ENCODE assay signal across 10 cellular contexts in genomic region chr2:30410217-30410616, GRCh38. TPM values are rescaled to one million over a fixed set of nuclear protein-coding genes. Genes with fewer than 3 reads are reported as not detected.
A peak's percentile ranks its signal among the peaks of the same experiment; 100 is the strongest.
DNase-seq lines count a peak whose midpoint lies in the region; ATAC-seq and TF ChIP-seq lines count a peak whose summit lies in the region.
"Had no signal": no experiment of that assay in that cellular context is flagged by ENCODE, and none has a peak within 500 bp of the region (broad histone marks: within the 10 kb centered on the region; RNA-seq: fewer than 3 reads in every experiment).

No MANE protein-coding gene starts in this region.

- H3K4me3 ChIP-seq in hepatocyte (no peak overlapping the region), aorta (ENCODE audit: low read length in 2 of 2) (no peak overlapping the region)

- no peak overlapping the region for H3K4me2 ChIP-seq in hepatocyte

- no peaks in the 10 kb centered on the region for H3K36me3 ChIP-seq in hepatocyte (replicated peaks; ENCODE audit: insufficient read depth, low read depth)
- no peaks in the 10 kb centered on the region for H3K36me3 ChIP-seq in aorta (ENCODE audit: control insufficient read depth in 1 of 2, insufficient read depth in 2 of 2, low read length in 1 of 2)

- H3K79me2 ChIP-seq in hepatocyte = no peaks in the 10 kb centered on the region

- H3K27ac ChIP-seq in hepatocyte (peak overlapping the region; percentile 69), aorta (ENCODE audit: low read depth in 1 of 2, low read length in 2 of 2) (peak overlapping the region; percentile 7 to 55)

- no peak for ATAC-seq in aorta (ENCODE audit: low FRiP score)

- H2AFZ ChIP-seq in hepatocyte = no peak overlapping the region

- 63% methylated on average over 2 of the region's 2 CpGs for WGBS in hepatocyte (ENCODE audit: low lambda C conversion rate, missing lambda C conversion rate)
- 56 to 61% methylated on average over 2 of the region's 2 CpGs for WGBS in aorta, 2 donors

- in situ Hi-C loops in KBM-7 (cut with MboI; ENCODE audit: low pct_unique_long_range_greater_than_20kb, low sequenced_read_pairs) = no loop called here

- peak; percentile 21 for DNase-seq in stimulated activated CD4-positive, alpha-beta T cell treated with anti-CD3 and anti-CD28 coated beads, Interleukin-2, amount 100 ng/mL, for 4 hours (ENCODE audit: low read depth)
- no peak for DNase-seq in stimulated activated CD4-positive, alpha-beta T cell treated with anti-CD3 and anti-CD28 coated beads, Interleukin-4, amount 100 ng/mL, for 1 hour
- DNase-seq in activated CD4-positive, alpha-beta memory T cell treated with anti-CD3 and anti-CD28 coated beads for 36 hours = peak; percentile 29
- DNase-seq in hepatocyte (ENCODE audit: low spot score) (no peak), aorta (no peak), pons (ENCODE audit: low spot score) (no peak), KBM-7 (no peak), activated gamma-delta T cell treated with Interleukin-2 at 50 U/mL for 16 hours (no peak)
- DNase-seq: effector CD8-positive, alpha-beta T cell had no signal

- intact Hi-C loops in activated CD4-positive, alpha-beta memory T cell treated with anti-CD3 and anti-CD28 coated beads for 36 hours (cut with micrococcal nuclease) = loop anchor here (1.0 to 2.0 kb wide), 3 partner anchors 12 to 38 kb away; no protein-coding TSS in a partner anchor
- intact Hi-C loops in aorta (cut with DNase I) = loop anchor here in 1 of 2 donors (5.0 kb wide), 1 partner anchor 93 kb away; no protein-coding TSS in a partner anchor

- no peaks in the 10 kb centered on the region for H3K27me3 Mint-ChIP-seq in activated CD4-positive, alpha-beta memory T cell treated with anti-CD3 and anti-CD28 coated beads for 36 hours
- H3K27me3 Mint-ChIP-seq: stimulated activated memory B cell treated with anti-CD40 and anti-IgM and Interleukin-4, amounts not matched to agents 10 μg/mL and 1 μg/mL and 100 μg/mL, for 72 hours had no signal

- peak overlapping the region; percentile 69 for H3K27ac Mint-ChIP-seq in activated CD4-positive, alpha-beta memory T cell treated with anti-CD3 and anti-CD28 coated beads for 36 hours
- H3K27ac Mint-ChIP-seq: stimulated activated memory B cell treated with anti-CD40 and anti-IgM and Interleukin-4, amounts not matched to agents 10 μg/mL and 1 μg/mL and 100 μg/mL, for 72 hours had no signal

- H3K9me3 ChIP-seq in hepatocyte (ENCODE audit: low read depth) (no peaks in the 10 kb centered on the region), aorta (ENCODE audit: control insufficient read depth, low read length) (no peaks in the 10 kb centered on the region)

- H4K20me1 ChIP-seq in hepatocyte (ENCODE audit: insufficient read depth, poor library complexity, severe bottlenecking) = no peaks in the 10 kb centered on the region

- no peak overlapping the region for H3K4me3 Mint-ChIP-seq in activated CD4-positive, alpha-beta memory T cell treated with anti-CD3 and anti-CD28 coated beads for 36 hours
- H3K4me3 Mint-ChIP-seq: stimulated activated memory B cell treated with anti-CD40 and anti-IgM and Interleukin-4, amounts not matched to agents 10 μg/mL and 1 μg/mL and 100 μg/mL, for 72 hours had no signal

- no peak for TF ChIP-seq CTCF in hepatocyte (IDR thresholded peaks at IDR 0.05; ENCODE audit: poor library complexity)

- peaks cover 18% of the 10 kb centered on the region for H3K4me1 ChIP-seq in hepatocyte (ENCODE audit: insufficient read depth)
- H3K4me1 ChIP-seq in aorta (ENCODE audit: control insufficient read depth in 1 of 2, insufficient read depth in 2 of 2, low read length in 2 of 2) = peaks cover 7 to 13% of the 10 kb centered on the region in 2 donors

- H3K27me3 ChIP-seq in hepatocyte (no peaks in the 10 kb centered on the region), aorta (ENCODE audit: control insufficient read depth in 1 of 2, insufficient read depth in 2 of 2, low read length in 1 of 2) (no peaks in the 10 kb centered on the region)

- H3K9me2 ChIP-seq in hepatocyte (replicated peaks; ENCODE audit: insufficient read depth) = no peaks in the 10 kb centered on the region

- H3K4me1 Mint-ChIP-seq in activated CD4-positive, alpha-beta memory T cell treated with anti-CD3 and anti-CD28 coated beads for 36 hours (ENCODE audit: low read depth) = peaks cover 37% of the 10 kb centered on the region

- POLR2A ChIA-PET in activated CD4-positive, alpha-beta memory T cell treated with anti-CD3 and anti-CD28 coated beads for 36 hours (lab: Charles Lee) = interaction anchor here (0.7 to 1.2 kb wide), 4 partner anchors 11 to 175 kb away, joined by 3 to 4 read pairs (median 4); no protein-coding TSS in a partner anchor

- no peaks in the 10 kb centered on the region for H3K9me3 Mint-ChIP-seq in activated CD4-positive, alpha-beta memory T cell treated with anti-CD3 and anti-CD28 coated beads for 36 hours
- H3K9me3 Mint-ChIP-seq: stimulated activated memory B cell treated with anti-CD40 and anti-IgM and Interleukin-4, amounts not matched to agents 10 μg/mL and 1 μg/mL and 100 μg/mL, for 72 hours had no signal

- no peaks in the 10 kb centered on the region for H3K36me3 Mint-ChIP-seq in activated CD4-positive, alpha-beta memory T cell treated with anti-CD3 and anti-CD28 coated beads for 36 hours
- H3K36me3 Mint-ChIP-seq: stimulated activated memory B cell treated with anti-CD40 and anti-IgM and Interleukin-4, amounts not matched to agents 10 μg/mL and 1 μg/mL and 100 μg/mL, for 72 hours had no signal

- CTCF ChIA-PET in activated CD4-positive, alpha-beta memory T cell treated with anti-CD3 and anti-CD28 coated beads for 36 hours (lab: Charles Lee) = no interaction called here

RNA-seq across cellular contexts. Expression of gene LCLAT1, which starts 36.8 kb away (rescaled TPM):
- 10 to 100 TPM; 21.5 to 24.3 TPM for total RNA-seq in activated CD4-positive, alpha-beta memory T cell treated with anti-CD3 and anti-CD28 coated beads for 36 hours
- total RNA-seq in hepatocyte (13.6 and 15.4 TPM in 2 replicates), aorta (10 to 100 TPM; 16.4 to 22.3 TPM)
- polyA plus RNA-seq in hepatocyte (9.8 and 10.1 TPM in 2 replicates), aorta (1 to 10 TPM; 2.3 to 2.5 TPM)

Comparison
In these comparisons a context has a peak if more than half of its experiments do, and no peak if none do; other contexts are left out.
1. DNase-seq: peak in stimulated activated CD4-positive, alpha-beta T cell treated with anti-CD3 and anti-CD28 coated beads, Interleukin-2, amount 100 ng/mL, for 4 hours (single experiment) and activated CD4-positive, alpha-beta memory T cell treated with anti-CD3 and anti-CD28 coated beads for 36 hours (single experiment); none in stimulated activated CD4-positive, alpha-beta T cell treated with anti-CD3 and anti-CD28 coated beads, Interleukin-4, amount 100 ng/mL, for 1 hour (single experiment), hepatocyte (single experiment), aorta (0 of 2), pons (single experiment), KBM-7 (single experiment) and activated gamma-delta T cell treated with Interleukin-2 at 50 U/mL for 16 hours (single experiment).